8 cellular contexts compared by ENCODE assay signal in the genomic region with DNA sequence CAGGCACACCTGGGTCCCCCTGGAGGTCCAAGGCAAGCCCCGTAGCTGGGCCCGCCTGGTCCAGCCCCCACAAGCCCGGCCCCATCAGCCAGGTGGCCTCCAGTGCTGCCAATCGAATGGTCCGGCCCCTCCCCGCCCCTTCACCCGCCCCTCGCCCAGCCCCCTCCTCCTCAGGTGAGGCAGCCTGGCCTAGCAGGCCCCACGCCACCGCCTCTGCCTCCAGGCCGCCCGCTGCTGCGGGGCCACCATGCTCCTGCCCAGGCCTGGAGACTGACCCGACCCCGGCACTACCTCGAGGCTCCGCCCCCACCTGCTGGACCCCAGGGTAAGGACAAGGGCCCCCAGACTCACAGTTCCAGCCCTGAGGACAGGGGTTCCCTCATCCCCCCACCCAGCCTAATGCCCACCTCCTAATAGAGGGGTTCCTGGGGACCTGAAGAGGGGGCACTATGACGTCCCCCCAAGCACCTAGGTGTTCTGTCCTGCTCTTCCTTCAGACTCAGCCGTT. TPM values are rescaled to one million over a fixed set of nuclear protein-coding genes. Genes with fewer than 3 reads are reported as not detected.
DNase-seq lines count a peak whose midpoint lies in the region; ATAC-seq and TF ChIP-seq lines count a peak whose summit lies in the region.

A gene (plus strand): TSS at position 174 of the 508 bp plus-strand sequence. CDS start 786 bp downstream, outside the sequence.

- CTCF ChIA-PET in PC-9 (lab: Charles Lee): interaction anchor here (0.6 kb wide), 1 partner anchor 286 kb away, joined by 5 read pairs; no protein-coding TSS in a partner anchor

- no peaks in the 10 kb centered on the region for H3K9me2 ChIP-seq in PC-9 (ENCODE audit: insufficient read depth)

- peaks cover 0 to 15% (median 0%) of the 10 kb centered on the region in 11 experiments; a peak in 4 of 22 replicates for H3K36me3 ChIP-seq in BLaER1 treated with 17β-estradiol and CSF1 and Interleukin-3, amounts not matched to agents 10 nM and 100 nM
- H3K36me3 ChIP-seq in PC-9 (ENCODE audit: low read depth): no peaks in the 10 kb centered on the region
- H3K36me3 ChIP-seq in gastroesophageal sphincter: peaks cover 0 to 6% of the 10 kb centered on the region in 2 donors
- no peaks in the 10 kb centered on the region for H3K36me3 ChIP-seq in neuron (ENCODE audit: insufficient read depth, low read length)

- H3K9me3 ChIP-seq in BLaER1 treated with 17β-estradiol and CSF1 and Interleukin-3, amounts not matched to agents 10 nM and 100 nM (replicated peaks in 1 of 11): no peaks in the 10 kb centered on the region
- H3K9me3 ChIP-seq in PC-9 (ENCODE audit: insufficient read depth, low read depth) (no peaks in the 10 kb centered on the region), gastroesophageal sphincter (no peaks in the 10 kb centered on the region), neuron (ENCODE audit: low read length) (no peaks in the 10 kb centered on the region)

- peaks cover 6% of the 10 kb centered on the region; the same call in 1 of the 2 replicates for H3F3A ChIP-seq in PC-9 (ENCODE audit: insufficient read depth, low read depth)

- H2AFZ ChIP-seq in PC-9: peak within 1 kb of the TSS; percentile 64; the same call in 1 of the 2 replicates
- peak within 1 kb of the TSS; percentile 32 for H2AFZ ChIP-seq in neuron (ENCODE audit: low read depth, low read length)

- peak within 1 kb of the TSS; percentile 42 to 72 (median 58) for H3K4me3 ChIP-seq in BLaER1 treated with 17β-estradiol and CSF1 and Interleukin-3, amounts not matched to agents 10 nM and 100 nM
- peak within 1 kb of the TSS; percentile 29; the same call in 1 of the 2 replicates for H3K4me3 ChIP-seq in PC-9
- H3K4me3 ChIP-seq in gastroesophageal sphincter: peak within 1 kb of the TSS in 1 of 2 donors; percentile 18
- no peak within 1 kb of the TSS for H3K4me3 ChIP-seq in neuron (ENCODE audit: low read length)

- H4K20me1 ChIP-seq in BLaER1 treated with 17β-estradiol and CSF1 and Interleukin-3, amounts not matched to agents 10 nM and 100 nM: peaks cover 0 to 14% (median 0%) of the 10 kb centered on the region in 11 experiments; a peak in 3 of 22 replicates
- no peaks in the 10 kb centered on the region for H4K20me1 ChIP-seq in PC-9 (ENCODE audit: insufficient read depth)

- no TSS peak for BruUV-seq in PC-9 (replicated peaks; lab: Mats Ljungman, UMichigan)

- peak within 1 kb of the TSS; percentile 85 to 99 (median 94) for H3K4me2 ChIP-seq in BLaER1 treated with 17β-estradiol and CSF1 and Interleukin-3, amounts not matched to agents 10 nM and 100 nM
- peak within 1 kb of the TSS; percentile 73 for H3K4me2 ChIP-seq in PC-9

- no peak for TF ChIP-seq CTCF in PC-9 (conservative IDR thresholded peaks at IDR 0.05)
- no peak for TF ChIP-seq CTCF in gastroesophageal sphincter (IDR thresholded peaks at IDR 0.05)

- no peaks in the 10 kb centered on the region for H3K79me2 ChIP-seq in PC-9 (ENCODE audit: low read depth)

- intact Hi-C loops in PC-9 (cut with micrococcal nuclease; ENCODE audit: unreplicated experiment): no loop called here

- H3K27ac ChIP-seq in BLaER1 treated with 17β-estradiol and CSF1 and Interleukin-3, amounts not matched to agents 10 nM and 100 nM: peak within 1 kb of the TSS; percentile 84 to 97 (median 90)
- H3K27ac ChIP-seq in PC-9 (no peak within 1 kb of the TSS), gastroesophageal sphincter (peak within 1 kb of the TSS in 3 of 4 donors; percentile 67 to 77 (median 71))

- 38 to 86% methylated on average over 1 to 2 of the region's 19 CpGs for WGBS in gastroesophageal sphincter (ENCODE audit: low coverage in 1 of 2), 2 donors

- ATAC-seq in gastroesophageal sphincter (no peak), HG03097 (IDR thresholded peaks at IDR 0.05; ENCODE audit: low FRiP score, unreplicated experiment) (no peak)

- no peaks in the 10 kb centered on the region for H3K27me3 ChIP-seq in BLaER1 treated with 17β-estradiol and CSF1 and Interleukin-3, amounts not matched to agents 10 nM and 100 nM
- no peaks in the 10 kb centered on the region for H3K27me3 ChIP-seq in PC-9 (ENCODE audit: insufficient read depth, low read depth)
- H3K27me3 ChIP-seq in gastroesophageal sphincter: peaks cover 32% of the 10 kb centered on the region
- H3K27me3 ChIP-seq in neuron (ENCODE audit: insufficient read depth, low read length): no peaks in the 10 kb centered on the region

- DNase-seq in PC-9: peak in 1 of 2 experiments; percentile 74
- DNase-seq in stimulated activated CD4-positive, alpha-beta T cell treated with anti-CD3 and anti-CD28 coated beads, Interleukin-2, amount 100 ng/mL, for 48 hours: no peak
- no peak for DNase-seq in NCI-H1436 treated with DMSO at 0.1 percent for 48 hours (lab: John Stamatoyannopoulos, UW)
- no peak for DNase-seq in A172 (ENCODE audit: low spot score)

- H3K4me1 ChIP-seq in BLaER1 treated with 17β-estradiol and CSF1 and Interleukin-3, amounts not matched to agents 10 nM and 100 nM: peaks cover 98 to 100% (median 99%) of the 10 kb centered on the region in 10 experiments
- peaks cover 8% of the 10 kb centered on the region; the same call in 1 of the 2 replicates for H3K4me1 ChIP-seq in PC-9 (replicated peaks; ENCODE audit: insufficient read depth)
- H3K4me1 ChIP-seq in gastroesophageal sphincter: peaks cover 0 to 61% (median 30%) of the 10 kb centered on the region in 3 donors
- H3K4me1 ChIP-seq in neuron (ENCODE audit: insufficient read depth, low read length): peaks cover 15% of the 10 kb centered on the region

- peak within 1 kb of the TSS; percentile 70 to 87 (median 82) for H3K9ac ChIP-seq in BLaER1 treated with 17β-estradiol and CSF1 and Interleukin-3, amounts not matched to agents 10 nM and 100 nM

- POLR2A ChIA-PET in PC-9 (lab: Charles Lee; ENCODE audit: unreplicated experiment): interaction anchor here (0.6 kb wide), 1 partner anchor 20 kb away, joined by 5 read pairs; no protein-coding TSS in a partner anchor

- TF ChIP-seq POLR2A in gastroesophageal sphincter (IDR thresholded peaks at IDR 0.05): no peak

- TF ChIP-seq EP300 in gastroesophageal sphincter (IDR thresholded peaks at IDR 0.05): no peak

RNA-seq across cellular contexts. Expression of the gene that starts here (rescaled TPM):
- total RNA-seq in PC-9 (2021) (12.3 and 19.2 TPM in 2 replicates), gastroesophageal sphincter (1 to 10 TPM in 1 of 4 donors, under 1 TPM in 2, not detected in 1; 0.17 to 1.2 (median 0.27) TPM)
- not detected in 2 replicates for total RNA-seq in A172 (2014; rRNA removed; shearing (Covaris generic))
